In the genomic region with DNA sequence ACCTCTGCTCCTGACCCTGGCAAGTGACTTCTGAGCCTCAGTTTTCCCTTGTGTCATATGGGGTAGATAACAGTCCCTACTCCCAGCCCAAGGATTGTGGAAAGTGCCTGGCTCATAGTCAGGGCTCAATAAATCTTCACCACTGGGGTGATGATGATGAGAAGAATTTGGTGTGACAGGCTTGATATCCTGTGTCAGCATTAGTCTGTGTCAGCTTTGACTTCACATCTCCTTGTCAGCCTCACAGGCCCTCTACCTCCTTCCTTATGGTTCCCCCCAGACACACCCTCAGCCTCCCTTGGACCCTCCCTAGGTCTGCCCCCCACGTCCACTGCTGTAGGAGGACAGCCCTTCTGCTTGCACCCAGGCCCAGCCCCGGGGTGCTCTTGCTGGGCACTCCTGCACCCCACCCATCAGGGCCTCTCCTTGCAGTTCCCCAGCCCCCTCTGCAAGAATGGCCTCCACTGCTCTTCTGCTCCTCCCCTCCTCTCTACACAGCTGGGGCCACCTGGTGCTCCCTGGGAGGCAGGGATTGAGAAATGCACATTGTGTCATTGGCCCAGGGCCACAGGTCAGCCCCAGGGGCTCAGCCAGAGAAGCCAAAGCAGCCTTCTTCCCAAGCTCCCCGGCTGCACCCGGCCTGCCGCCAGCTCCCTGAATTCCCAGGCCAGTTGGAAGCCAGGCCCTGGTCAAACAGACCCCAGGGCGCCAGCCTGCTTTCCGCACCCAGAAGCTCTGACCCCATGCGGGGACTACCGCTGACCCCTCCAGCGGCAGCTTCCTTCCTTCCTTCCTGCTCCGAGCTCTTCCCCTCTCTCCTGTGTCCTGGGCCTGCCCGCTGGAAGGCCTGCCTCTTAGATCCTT, we compare ENCODE assay signal across 1 cellular context.
TF ChIP-seq lines count a peak whose summit lies in the region.

No MANE protein-coding gene starts in this region.

TF ChIP-seq in SK-N-SH treated with all-trans-retinoic acid at 6 μM for 48 hours, 23 proteins besides CTCF, POLR2A, EP300 and RAD21 (continued from another document):
- TF ChIP-seq PATZ1 (CRISPR knock-in tag; IDR thresholded peaks at IDR 0.05; ENCODE audit: borderline replicate concordance), result no peak
- no peak for TF ChIP-seq TSHZ2 (CRISPR knock-in tag; IDR thresholded peaks at IDR 0.05)
- no peak for TF ChIP-seq BACH2 (CRISPR knock-in tag; IDR thresholded peaks at IDR 0.05; ENCODE audit: borderline replicate concordance)
- no peak for TF ChIP-seq ESRRG (CRISPR knock-in tag; IDR thresholded peaks at IDR 0.05)
- no peak for TF ChIP-seq PPARA (CRISPR knock-in tag; IDR thresholded peaks at IDR 0.05; ENCODE audit: borderline replicate concordance)
- TF ChIP-seq, protein P1, sequence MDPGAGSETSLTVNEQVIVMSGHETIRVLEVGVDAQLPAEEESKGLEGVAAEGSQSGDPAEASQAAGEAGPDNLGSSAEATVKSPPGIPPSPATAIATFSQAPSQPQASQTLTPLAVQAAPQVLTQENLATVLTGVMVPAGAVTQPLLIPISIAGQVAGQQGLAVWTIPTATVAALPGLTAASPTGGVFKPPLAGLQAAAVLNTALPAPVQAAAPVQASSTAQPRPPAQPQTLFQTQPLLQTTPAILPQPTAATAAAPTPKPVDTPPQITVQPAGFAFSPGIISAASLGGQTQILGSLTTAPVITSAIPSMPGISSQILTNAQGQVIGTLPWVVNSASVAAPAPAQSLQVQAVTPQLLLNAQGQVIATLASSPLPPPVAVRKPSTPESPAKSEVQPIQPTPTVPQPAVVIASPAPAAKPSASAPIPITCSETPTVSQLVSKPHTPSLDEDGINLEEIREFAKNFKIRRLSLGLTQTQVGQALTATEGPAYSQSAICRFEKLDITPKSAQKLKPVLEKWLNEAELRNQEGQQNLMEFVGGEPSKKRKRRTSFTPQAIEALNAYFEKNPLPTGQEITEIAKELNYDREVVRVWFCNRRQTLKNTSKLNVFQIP (CRISPR knock-in tag; IDR thresholded peaks at IDR 0.05; ENCODE audit: borderline replicate concordance, low read depth), result no peak
- no peak for TF ChIP-seq ZNF565 (CRISPR knock-in tag; conservative IDR thresholded peaks at IDR 0.05; ENCODE audit: low read depth)
- TF ChIP-seq ARNTL (CRISPR knock-in tag; IDR thresholded peaks at IDR 0.05; ENCODE audit: borderline replicate concordance, low read depth), result no peak
- TF ChIP-seq, protein P2, sequence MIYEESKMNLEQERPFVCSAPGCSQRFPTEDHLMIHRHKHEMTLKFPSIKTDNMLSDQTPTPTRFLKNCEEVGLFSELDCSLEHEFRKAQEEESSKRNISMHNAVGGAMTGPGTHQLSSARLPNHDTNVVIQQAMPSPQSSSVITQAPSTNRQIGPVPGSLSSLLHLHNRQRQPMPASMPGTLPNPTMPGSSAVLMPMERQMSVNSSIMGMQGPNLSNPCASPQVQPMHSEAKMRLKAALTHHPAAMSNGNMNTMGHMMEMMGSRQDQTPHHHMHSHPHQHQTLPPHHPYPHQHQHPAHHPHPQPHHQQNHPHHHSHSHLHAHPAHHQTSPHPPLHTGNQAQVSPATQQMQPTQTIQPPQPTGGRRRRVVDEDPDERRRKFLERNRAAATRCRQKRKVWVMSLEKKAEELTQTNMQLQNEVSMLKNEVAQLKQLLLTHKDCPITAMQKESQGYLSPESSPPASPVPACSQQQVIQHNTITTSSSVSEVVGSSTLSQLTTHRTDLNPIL (CRISPR knock-in tag; IDR thresholded peaks at IDR 0.05; ENCODE audit: low read depth), result no peak
- TF ChIP-seq ISL1 (CRISPR knock-in tag; IDR thresholded peaks at IDR 0.05), result no peak
- no peak for TF ChIP-seq TOX (CRISPR knock-in tag; IDR thresholded peaks at IDR 0.05; ENCODE audit: borderline replicate concordance)
- no peak for TF ChIP-seq GLIS3 (CRISPR knock-in tag; IDR thresholded peaks at IDR 0.05)
